In genomic region chr1:150525348-150525747, GRCh38 we compare ENCODE assay signal across 12 cellular contexts. TPM values are rescaled to one million over a fixed set of nuclear protein-coding genes. Genes with fewer than 3 reads are reported as not detected.
"Had no signal": no experiment of that assay in that cellular context is flagged by ENCODE, and none has a peak within 500 bp of the region (broad histone marks: within the 10 kb centered on the region; RNA-seq: fewer than 3 reads in every experiment).

No MANE protein-coding gene starts in this region.

- DNase-seq: GM23248, GOT3, H7, H9, HCEC 1CT, HFFc6 had no signal

- H2AFZ ChIP-seq: GM23248, GM23338 had no signal

- H3K4me3 Mint-ChIP-seq: GM23338, H9, HFFc6 had no signal

- H3K9me3 Mint-ChIP-seq: GM23338, H9, HFFc6 had no signal

- H3K4me2 ChIP-seq: GM23338 had no signal

- ATAC-seq: GM23338, HCT116 had no signal

- H3K36me3 ChIP-seq: HAP-1 had no signal

- H3K9ac ChIP-seq: GM23248 had no signal

- H3K4me1 Mint-ChIP-seq: GM23338, H9 had no signal

- H3K4me1 ChIP-seq: HAP-1 had no signal

- H3K27ac Mint-ChIP-seq: GM23338, H9, HFFc6 had no signal

- FAIRE-seq: H1, H54 had no signal

- H3K9me3 ChIP-seq: HAP-1 had no signal

- H3K27ac ChIP-seq: GM23248 had no signal

- H3K4me3 ChIP-seq: GM23248, GM23338, HAP-1 had no signal

RNA-seq across cellular contexts. Expression of gene FALEC, which starts 9.8 kb away (rescaled TPM):
- total RNA-seq: GM23248, GM23338, H1, H4, H9 had no signal
- polyA plus RNA-seq: H1 had no signal
